In genomic region chr10:69451784-69452251, GRCh38 we compare ENCODE assay signal across 8 cellular contexts. TPM values are rescaled to one million over a fixed set of nuclear protein-coding genes. Genes with fewer than 3 reads are reported as not detected.
A peak's percentile ranks its signal among the peaks of the same experiment; 100 is the strongest.
DNase-seq lines count a peak whose midpoint lies in the region; ATAC-seq and TF ChIP-seq lines count a peak whose summit lies in the region.

No MANE protein-coding gene starts in this region.

- intact Hi-C loops in left ventricle myocardium superior (cut with micrococcal nuclease), result no loop called here
- intact Hi-C loops in sigmoid colon (cut with DNase I), result loop anchor here (5.0 kb wide), 1 partner anchor 40 kb away; no protein-coding TSS in a partner anchor

- H3K27ac Mint-ChIP-seq in HFFc6, result no peak overlapping the region
- peak overlapping the region; percentile 28 for H3K27ac Mint-ChIP-seq in activated CD4-positive, alpha-beta memory T cell treated with anti-CD3 and anti-CD28 coated beads, Interleukin-2, amount 10 ng/mL, durations not matched to agents 7 days and 5 days

- no peaks in the 10 kb centered on the region for H3K9me3 Mint-ChIP-seq in HFFc6
- no peaks in the 10 kb centered on the region for H3K9me3 Mint-ChIP-seq in activated CD4-positive, alpha-beta memory T cell treated with anti-CD3 and anti-CD28 coated beads, Interleukin-2, amount 10 ng/mL, durations not matched to agents 7 days and 5 days

- no peaks in the 10 kb centered on the region for H3K27me3 ChIP-seq in BLaER1 treated with 17β-estradiol and CSF1 and Interleukin-3, amounts not matched to agents 10 nM and 100 nM
- no peaks in the 10 kb centered on the region for H3K27me3 ChIP-seq in sigmoid colon

- TF ChIP-seq POLR2A in sigmoid colon (IDR thresholded peaks at IDR 0.05), result no peak

- POLR2A ChIA-PET in activated CD4-positive, alpha-beta memory T cell treated with anti-CD3 and anti-CD28 coated beads, Interleukin-2, amount 10 ng/mL, durations not matched to agents 7 days and 5 days (lab: Charles Lee), result interaction anchor here (1.2 to 1.5 kb wide), 2 partner anchors 13 to 55 kb away, joined by 4 to 8 read pairs; no protein-coding TSS in a partner anchor

- peak overlapping the region; percentile 88 for H3K4me3 Mint-ChIP-seq in HFFc6
- H3K4me3 Mint-ChIP-seq in activated CD4-positive, alpha-beta memory T cell treated with anti-CD3 and anti-CD28 coated beads, Interleukin-2, amount 10 ng/mL, durations not matched to agents 7 days and 5 days, result peak overlapping the region; percentile 85

- H3K9ac ChIP-seq in BLaER1 treated with 17β-estradiol and CSF1 and Interleukin-3, amounts not matched to agents 10 nM and 100 nM, result peak overlapping the region; percentile 65 to 85 (median 73)

- no peaks in the 10 kb centered on the region for H3K36me3 Mint-ChIP-seq in HFFc6 (ENCODE audit: low read depth)
- H3K36me3 Mint-ChIP-seq in activated CD4-positive, alpha-beta memory T cell treated with anti-CD3 and anti-CD28 coated beads, Interleukin-2, amount 10 ng/mL, durations not matched to agents 7 days and 5 days (ENCODE audit: low read depth), result no peaks in the 10 kb centered on the region

- H4K20me1 ChIP-seq in BLaER1 treated with 17β-estradiol and CSF1 and Interleukin-3, amounts not matched to agents 10 nM and 100 nM, result no peaks in the 10 kb centered on the region

- peak overlapping the region in 9 of 11 experiments; percentile 19 to 63 (median 50); a peak in 15 of 22 replicates for H3K27ac ChIP-seq in BLaER1 treated with 17β-estradiol and CSF1 and Interleukin-3, amounts not matched to agents 10 nM and 100 nM
- H3K27ac ChIP-seq in sigmoid colon, result peak overlapping the region; percentile 85 to 93 (median 92)

- WGBS in sigmoid colon, 2 donors, result 3 to 8% methylated on average over 38 of the region's 38 CpGs

- no peak for TF ChIP-seq CTCF in HFFc6 (IDR thresholded peaks at IDR 0.05)
- TF ChIP-seq CTCF in sigmoid colon (IDR thresholded peaks at IDR 0.05), result no peak

- CTCF ChIA-PET in activated CD4-positive, alpha-beta memory T cell treated with anti-CD3 and anti-CD28 coated beads, Interleukin-2, amount 10 ng/mL, durations not matched to agents 7 days and 5 days (lab: Charles Lee), result interaction anchor here (1.4 to 1.6 kb wide), 2 partner anchors 17 to 56 kb away, joined by 4 to 7 read pairs; no protein-coding TSS in a partner anchor

- TF ChIP-seq EP300 in sigmoid colon (IDR thresholded peaks at IDR 0.05), result no peak

- peak overlapping the region; percentile 64 to 93 (median 76) for H3K4me3 ChIP-seq in BLaER1 treated with 17β-estradiol and CSF1 and Interleukin-3, amounts not matched to agents 10 nM and 100 nM
- peak overlapping the region; percentile 64 to 86 (median 83) for H3K4me3 ChIP-seq in sigmoid colon

- H3K4me1 ChIP-seq in BLaER1 treated with 17β-estradiol and CSF1 and Interleukin-3, amounts not matched to agents 10 nM and 100 nM, result peaks cover 27 to 98% (median 77%) of the 10 kb centered on the region in 10 experiments
- H3K4me1 ChIP-seq in sigmoid colon, result peaks cover 0 to 71% (median 68%) of the 10 kb centered on the region in 4 donors

- H3K27me3 Mint-ChIP-seq in HFFc6 (ENCODE audit: insufficient read depth), result peaks cover 6% of the 10 kb centered on the region
- peaks cover 10% of the 10 kb centered on the region for H3K27me3 Mint-ChIP-seq in activated CD4-positive, alpha-beta memory T cell treated with anti-CD3 and anti-CD28 coated beads, Interleukin-2, amount 10 ng/mL, durations not matched to agents 7 days and 5 days

- H3K4me2 ChIP-seq in BLaER1 treated with 17β-estradiol and CSF1 and Interleukin-3, amounts not matched to agents 10 nM and 100 nM, result peak overlapping the region; percentile 87 to 99 (median 98)

- ATAC-seq in left ventricle myocardium superior, result peak; percentile 35
- no peak for ATAC-seq in GM19452 (IDR thresholded peaks at IDR 0.05; ENCODE audit: unreplicated experiment)
- no peak for ATAC-seq in HG03135 (IDR thresholded peaks at IDR 0.05; ENCODE audit: unreplicated experiment)

- no peaks in the 10 kb centered on the region for H3K9me3 ChIP-seq in BLaER1 treated with 17β-estradiol and CSF1 and Interleukin-3, amounts not matched to agents 10 nM and 100 nM (replicated peaks in 1 of 11)
- no peaks in the 10 kb centered on the region for H3K9me3 ChIP-seq in sigmoid colon

- H3K4me1 Mint-ChIP-seq in HFFc6 (ENCODE audit: low read depth), result peaks cover 59% of the 10 kb centered on the region
- peaks cover 50% of the 10 kb centered on the region for H3K4me1 Mint-ChIP-seq in activated CD4-positive, alpha-beta memory T cell treated with anti-CD3 and anti-CD28 coated beads, Interleukin-2, amount 10 ng/mL, durations not matched to agents 7 days and 5 days

- H3K36me3 ChIP-seq in BLaER1 treated with 17β-estradiol and CSF1 and Interleukin-3, amounts not matched to agents 10 nM and 100 nM, result peaks cover 0 to 12% (median 0%) of the 10 kb centered on the region in 11 experiments; a peak in 6 of 22 replicates
- H3K36me3 ChIP-seq in sigmoid colon, result peaks cover 0 to 11% (median 2%) of the 10 kb centered on the region in 4 donors

- no peak for DNase-seq in HFFc6
- DNase-seq in activated CD4-positive, alpha-beta memory T cell treated with anti-CD3 and anti-CD28 coated beads, Interleukin-2, amount 10 ng/mL, durations not matched to agents 7 days and 5 days, result no peak
- DNase-seq in left ventricle myocardium superior, result peak; percentile 47
- peak; percentile 72 for DNase-seq in sigmoid colon
- no peak for DNase-seq in NCI-H2029 (lab: John Stamatoyannopoulos, UW)

RNA-seq across cellular contexts. Expression of gene TSPAN15, which starts 0.6 kb away (rescaled TPM):
- total RNA-seq in HFFc6 (2021; fragmentation: NEBNext Ultra II Directional; extraction: Animal tissue kit (Norgen Biotek cat#: 25700)), result 1 to 10 TPM; 1.8 to 4.0 (median 2.1) TPM
- total RNA-seq in activated CD4-positive, alpha-beta memory T cell treated with anti-CD3 and anti-CD28 coated beads, Interleukin-2, amount 10 ng/mL, durations not matched to agents 7 days and 5 days, result 1 to 10 TPM; 9.0 to 9.1 TPM
- total RNA-seq in left ventricle myocardium superior, result 8.3 TPM
- 10 to 100 TPM; 55.4 to 76.4 (median 67.4) TPM for total RNA-seq in sigmoid colon
- 100 to 1,000 TPM in 1 of 3 donors, 10 to 100 TPM in 2; 43.0 to 100 (median 70.9) TPM for polyA plus RNA-seq in sigmoid colon

RNA-seq across cellular contexts. Expression of gene TACR2, which starts 35.1 kb away (rescaled TPM):
- total RNA-seq in HFFc6 (2021; fragmentation: NEBNext Ultra II Directional; extraction: Animal tissue kit (Norgen Biotek cat#: 25700)), result not detected
- total RNA-seq in activated CD4-positive, alpha-beta memory T cell treated with anti-CD3 and anti-CD28 coated beads, Interleukin-2, amount 10 ng/mL, durations not matched to agents 7 days and 5 days, result not detected
- total RNA-seq in left ventricle myocardium superior (not detected), sigmoid colon (100 to 1,000 TPM; 161 to 184 (median 170) TPM)
- 10 to 100 TPM in 1 of 3 donors, 1 to 10 TPM in 1, not detected in 1; 6.0 to 14.4 TPM for polyA plus RNA-seq in sigmoid colon

Comparison
In these comparisons a context has a peak if more than half of its experiments do, and no peak if none do; other contexts are left out.
1. DNase-seq: peak in left ventricle myocardium superior (single experiment) and sigmoid colon (single experiment); none in HFFc6 (single experiment), activated CD4-positive, alpha-beta memory T cell treated with anti-CD3 and anti-CD28 coated beads, Interleukin-2, amount 10 ng/mL, durations not matched to agents 7 days and 5 days (single experiment) and NCI-H2029 (single experiment).
2. RNA of gene TACR2, which starts 35.1 kb away (total RNA-seq): 161 to 184 TPM in sigmoid colon; not detected in activated CD4-positive, alpha-beta memory T cell treated with anti-CD3 and anti-CD28 coated beads, Interleukin-2, amount 10 ng/mL, durations not matched to agents 7 days and 5 days, not detected in left ventricle myocardium superior (single experiment) and not detected in HFFc6; every median in the first group is over 100 times any median in the second.